Comparison of ENCODE assay signal across 38 cellular contexts in genomic region chr12:130316269-130316668, GRCh38. TPM values are rescaled to one million over a fixed set of nuclear protein-coding genes. Genes with fewer than 3 reads are reported as not detected.
"Had no signal": no experiment of that assay in that cellular context is flagged by ENCODE, and none has a peak within 500 bp of the region (broad histone marks: within the 10 kb centered on the region; RNA-seq: fewer than 3 reads in every experiment).

No MANE protein-coding gene starts in this region.

- DNase-seq: activated B cell treated with CpG ODN at 0.5 μM for 24 hours; activated CD4-positive, alpha-beta memory T cell treated with anti-CD3 and anti-CD28 coated beads, Interleukin-2, amount 10 ng/mL, durations not matched to agents 7 days and 5 days; activated CD4-positive, alpha-beta T cell treated with anti-CD3 and anti-CD28 coated beads for 1 hour; activated CD4-positive, alpha-beta T cell treated with anti-CD3 and anti-CD28 coated beads for 36 hours; activated CD4-positive, alpha-beta T cell treated with anti-CD3 and anti-CD28 coated beads for 48 hours; activated CD4-positive, alpha-beta T cell treated with anti-CD3 and anti-CD28 coated beads, Interleukin-2, amount 10 ng/mL, durations not matched to agents 7 days and 5 days; activated CD4-positive, alpha-beta T cell treated with anti-CD3 and anti-CD28 coated beads, Interleukin-2, amount 50 U/mL, for 48 hours; activated CD8-positive, alpha-beta memory T cell treated with anti-CD3 and anti-CD28 coated beads for 24 hours; activated CD8-positive, alpha-beta memory T cell treated with anti-CD3 and anti-CD28 coated beads, Interleukin-2, amount 10 ng/mL, durations not matched to agents 7 days and 5 days; activated CD8-positive, alpha-beta memory T cell treated with anti-CD3 and anti-CD28 coated beads, Interleukin-2, amount 50 U/mL, for 48 hours; activated CD8-positive, alpha-beta T cell treated with anti-CD3 and anti-CD28 coated beads, Interleukin-2, amount 10 ng/mL, durations not matched to agents 7 days and 5 days; activated effector memory CD4-positive, alpha-beta T cell treated with Interleukin-2 at 50 U/mL for 16 hours; activated gamma-delta T cell; activated naive CD4-positive, alpha-beta T cell treated with anti-CD3 and anti-CD28 coated beads, Interleukin-2, amount 10 ng/mL, durations not matched to agents 7 days and 5 days; activated naive CD4-positive, alpha-beta T cell treated with Interleukin-2 at 50 U/mL for 16 hours; activated naive CD8-positive, alpha-beta T cell treated with anti-CD3 and anti-CD28 coated beads, Interleukin-2, amount 10 ng/mL, durations not matched to agents 7 days and 5 days; activated naive CD8-positive, alpha-beta T cell treated with anti-CD3 and anti-CD28 coated beads, Interleukin-2, amount 50 U/mL, for 24 hours; activated T-cell treated with anti-CD3 and anti-CD28 coated beads, Interleukin-2, amount 50 U/mL, for 24 hours; activated T-cell treated with anti-CD3 and anti-CD28 coated beads, Interleukin-2, amount 50 U/mL, for 48 hours; amygdala; anterior cingulate cortex; caudate nucleus; cerebellar nuclear complex; T-helper 1 cell; T-helper 2 cell; T-helper 9 cell had no signal

- H3K4me3 ChIP-seq: ascending aorta, cardiac muscle cell had no signal

- H3K9me3 ChIP-seq: ascending aorta had no signal

- H3K27ac ChIP-seq: ascending aorta, cardiac muscle cell, VCaP had no signal

- H3K4me1 Mint-ChIP-seq: activated B cell treated with CpG ODN at 0.5 μM for 24 hours; activated CD4-positive, alpha-beta memory T cell treated with anti-CD3 and anti-CD28 coated beads, Interleukin-2, amount 10 ng/mL, durations not matched to agents 7 days and 5 days; activated CD8-positive, alpha-beta memory T cell treated with anti-CD3 and anti-CD28 coated beads, Interleukin-2, amount 10 ng/mL, durations not matched to agents 7 days and 5 days; activated naive CD4-positive, alpha-beta T cell treated with anti-CD3 and anti-CD28 coated beads, Interleukin-2, amount 10 ng/mL, durations not matched to agents 7 days and 5 days; activated naive CD8-positive, alpha-beta T cell treated with anti-CD3 and anti-CD28 coated beads, Interleukin-2, amount 10 ng/mL, durations not matched to agents 7 days and 5 days; central memory CD8-positive, alpha-beta T cell had no signal

- H3K36me3 ChIP-seq: ascending aorta, cardiac muscle cell had no signal

- H3K27me3 ChIP-seq: ascending aorta had no signal

- H3K27ac Mint-ChIP-seq: activated B cell treated with CpG ODN at 0.5 μM for 24 hours; activated CD4-positive, alpha-beta memory T cell treated with anti-CD3 and anti-CD28 coated beads, Interleukin-2, amount 10 ng/mL, durations not matched to agents 7 days and 5 days; activated CD4-positive, alpha-beta T cell treated with anti-CD3 and anti-CD28 coated beads for 36 hours; activated CD4-positive, alpha-beta T cell treated with anti-CD3 and anti-CD28 coated beads, Interleukin-2, amount 10 ng/mL, durations not matched to agents 7 days and 5 days; activated CD8-positive, alpha-beta memory T cell treated with anti-CD3 and anti-CD28 coated beads, Interleukin-2, amount 10 ng/mL, durations not matched to agents 7 days and 5 days; activated CD8-positive, alpha-beta T cell treated with anti-CD3 and anti-CD28 coated beads, Interleukin-2, amount 10 ng/mL, durations not matched to agents 7 days and 5 days; activated naive CD4-positive, alpha-beta T cell treated with anti-CD3 and anti-CD28 coated beads, Interleukin-2, amount 10 ng/mL, durations not matched to agents 7 days and 5 days; activated naive CD4-positive, alpha-beta T cell treated with anti-CD3 and anti-CD28 coated beads, Interleukin-2, amount 50 U/mL, for 24 hours; activated naive CD8-positive, alpha-beta T cell; activated naive CD8-positive, alpha-beta T cell treated with anti-CD3 and anti-CD28 coated beads, Interleukin-2, amount 10 ng/mL, durations not matched to agents 7 days and 5 days; activated naive CD8-positive, alpha-beta T cell treated with anti-CD3 and anti-CD28 coated beads, Interleukin-2, amount 50 U/mL, for 24 hours; activated T-cell treated with anti-CD3 and anti-CD28 coated beads, Interleukin-2, amount 50 U/mL, for 24 hours; activated T-helper 2 cell treated with anti-CD3 and anti-CD28 coated beads, Interferon-gamma antibody, Interleukin-2, Interleukin-4, amounts not matched to agents 10 μg/mL and 5 μg/mL and 100 μg/mL, durations not matched to agents 14 hours and 24 hours and 36 hours; brain; T-helper 1 cell treated with Interleukin-12 subunit alpha and Interleukin-12 subunit beta and Interleukin-4 antibody, amounts not matched to agents 30 μg/mL and 1 μg/mL, for 36 hours; T-helper 2 cell treated with Interferon-gamma antibody and Interleukin-4, amounts not matched to agents 5 μg/mL and 100 μg/mL, for 36 hours had no signal

- H3K4me3 Mint-ChIP-seq: activated B cell treated with CpG ODN at 0.5 μM for 24 hours; activated CD4-positive, alpha-beta memory T cell treated with anti-CD3 and anti-CD28 coated beads, Interleukin-2, amount 10 ng/mL, durations not matched to agents 7 days and 5 days; activated CD4-positive, alpha-beta T cell treated with anti-CD3 and anti-CD28 coated beads for 36 hours; activated CD4-positive, alpha-beta T cell treated with anti-CD3 and anti-CD28 coated beads, Interleukin-2, amount 10 ng/mL, durations not matched to agents 7 days and 5 days; activated CD8-positive, alpha-beta memory T cell treated with anti-CD3 and anti-CD28 coated beads, Interleukin-2, amount 10 ng/mL, durations not matched to agents 7 days and 5 days; activated CD8-positive, alpha-beta T cell treated with anti-CD3 and anti-CD28 coated beads, Interleukin-2, amount 10 ng/mL, durations not matched to agents 7 days and 5 days; activated naive CD4-positive, alpha-beta T cell treated with anti-CD3 and anti-CD28 coated beads, Interleukin-2, amount 10 ng/mL, durations not matched to agents 7 days and 5 days; activated naive CD4-positive, alpha-beta T cell treated with anti-CD3 and anti-CD28 coated beads, Interleukin-2, amount 50 U/mL, for 24 hours; activated naive CD8-positive, alpha-beta T cell; activated naive CD8-positive, alpha-beta T cell treated with anti-CD3 and anti-CD28 coated beads, Interleukin-2, amount 10 ng/mL, durations not matched to agents 7 days and 5 days; activated naive CD8-positive, alpha-beta T cell treated with anti-CD3 and anti-CD28 coated beads, Interleukin-2, amount 50 U/mL, for 24 hours; activated T-cell treated with anti-CD3 and anti-CD28 coated beads, Interleukin-2, amount 50 U/mL, for 24 hours; brain; central memory CD8-positive, alpha-beta T cell; T-helper 1 cell treated with Interleukin-12 subunit alpha and Interleukin-12 subunit beta and Interleukin-4 antibody, amounts not matched to agents 30 μg/mL and 1 μg/mL, for 36 hours; T-helper 2 cell treated with Interferon-gamma antibody and Interleukin-4, amounts not matched to agents 5 μg/mL and 100 μg/mL, for 36 hours had no signal

- H3K27me3 Mint-ChIP-seq: activated B cell treated with CpG ODN at 0.5 μM for 24 hours; activated CD4-positive, alpha-beta memory T cell treated with anti-CD3 and anti-CD28 coated beads, Interleukin-2, amount 10 ng/mL, durations not matched to agents 7 days and 5 days; activated CD8-positive, alpha-beta memory T cell treated with anti-CD3 and anti-CD28 coated beads, Interleukin-2, amount 10 ng/mL, durations not matched to agents 7 days and 5 days; activated naive CD4-positive, alpha-beta T cell treated with anti-CD3 and anti-CD28 coated beads, Interleukin-2, amount 50 U/mL, for 24 hours; activated naive CD8-positive, alpha-beta T cell; activated T-cell treated with anti-CD3 and anti-CD28 coated beads, Interleukin-2, amount 50 U/mL, for 24 hours had no signal

- H3K9me3 Mint-ChIP-seq: activated CD4-positive, alpha-beta memory T cell treated with anti-CD3 and anti-CD28 coated beads, Interleukin-2, amount 10 ng/mL, durations not matched to agents 7 days and 5 days; activated naive CD4-positive, alpha-beta T cell treated with anti-CD3 and anti-CD28 coated beads, Interleukin-2, amount 50 U/mL, for 24 hours; activated T-helper 2 cell treated with anti-CD3 and anti-CD28 coated beads, Interferon-gamma antibody, Interleukin-2, Interleukin-4, amounts not matched to agents 10 μg/mL and 5 μg/mL and 100 μg/mL, durations not matched to agents 14 hours and 24 hours and 36 hours; T-helper 1 cell treated with Interleukin-12 subunit alpha and Interleukin-12 subunit beta and Interleukin-4 antibody, amounts not matched to agents 30 μg/mL and 1 μg/mL, for 36 hours; T-helper 2 cell treated with Interferon-gamma antibody and Interleukin-4, amounts not matched to agents 5 μg/mL and 100 μg/mL, for 36 hours had no signal

- H3K36me3 Mint-ChIP-seq: activated CD8-positive, alpha-beta memory T cell treated with anti-CD3 and anti-CD28 coated beads, Interleukin-2, amount 10 ng/mL, durations not matched to agents 7 days and 5 days; activated naive CD4-positive, alpha-beta T cell treated with anti-CD3 and anti-CD28 coated beads, Interleukin-2, amount 10 ng/mL, durations not matched to agents 7 days and 5 days; activated naive CD4-positive, alpha-beta T cell treated with anti-CD3 and anti-CD28 coated beads, Interleukin-2, amount 50 U/mL, for 24 hours; activated naive CD8-positive, alpha-beta T cell; activated naive CD8-positive, alpha-beta T cell treated with anti-CD3 and anti-CD28 coated beads, Interleukin-2, amount 10 ng/mL, durations not matched to agents 7 days and 5 days; brain had no signal

- ATAC-seq: activated CD4-positive, alpha-beta T cell treated with anti-CD3 and anti-CD28 coated beads for 36 hours; activated CD8-positive, alpha-beta memory T cell treated with anti-CD3 and anti-CD28 coated beads, Interleukin-2, amount 10 ng/mL, durations not matched to agents 7 days and 5 days; activated CD8-positive, alpha-beta T cell treated with anti-CD3 and anti-CD28 coated beads, Interleukin-2, amount 10 ng/mL, durations not matched to agents 7 days and 5 days; activated naive CD8-positive, alpha-beta T cell treated with anti-CD3 and anti-CD28 coated beads, Interleukin-2, amount 50 U/mL, for 24 hours had no signal

- H3K4me1 ChIP-seq: ascending aorta had no signal

RNA-seq across cellular contexts. Expression of gene PIWIL1, which starts 21.4 kb away (rescaled TPM):
- total RNA-seq: activated B cell treated with CpG ODN at 0.5 μM for 24 hours; activated CD4-positive, alpha-beta memory T cell treated with anti-CD3 and anti-CD28 coated beads, Interleukin-2, amount 10 ng/mL, durations not matched to agents 7 days and 5 days; activated CD4-positive, alpha-beta T cell treated with anti-CD3 and anti-CD28 coated beads for 36 hours; activated CD4-positive, alpha-beta T cell treated with anti-CD3 and anti-CD28 coated beads, Interleukin-2, amount 10 ng/mL, durations not matched to agents 7 days and 5 days; activated CD8-positive, alpha-beta memory T cell treated with anti-CD3 and anti-CD28 coated beads, Interleukin-2, amount 10 ng/mL, durations not matched to agents 7 days and 5 days; activated CD8-positive, alpha-beta T cell treated with anti-CD3 and anti-CD28 coated beads, Interleukin-2, amount 10 ng/mL, durations not matched to agents 7 days and 5 days; activated naive CD8-positive, alpha-beta T cell treated with anti-CD3 and anti-CD28 coated beads, Interleukin-2, amount 10 ng/mL, durations not matched to agents 7 days and 5 days; activated T-helper 2 cell treated with anti-CD3 and anti-CD28 coated beads, Interferon-gamma antibody, Interleukin-2, Interleukin-4, amounts not matched to agents 10 μg/mL and 5 μg/mL and 100 μg/mL, durations not matched to agents 14 hours and 24 hours and 36 hours; ascending aorta; bronchial epithelial cell; cardiac muscle cell had no signal
- polyA plus RNA-seq: adipose tissue, cardiac muscle cell had no signal
